In the genomic region with DNA sequence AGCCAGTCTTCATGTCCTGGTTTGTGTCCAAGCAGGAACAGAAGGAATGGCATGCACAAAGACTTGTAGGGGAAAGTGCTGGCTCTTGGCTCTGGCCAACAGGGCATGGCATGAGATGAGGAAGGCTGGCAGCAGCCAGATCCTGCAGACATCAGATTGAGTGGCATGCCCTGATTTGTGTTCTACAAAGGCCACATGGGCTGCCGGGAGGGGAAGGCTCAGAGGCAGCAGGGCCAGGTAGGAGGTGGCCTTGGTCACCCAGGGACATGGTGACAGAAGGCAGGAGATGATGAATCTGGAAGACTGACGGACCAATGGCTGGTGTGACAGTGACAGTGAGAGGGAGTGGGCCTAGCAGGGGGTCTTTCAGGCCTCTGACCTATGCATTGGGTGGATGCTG, we compare ENCODE assay signal across 15 cellular contexts. TPM values are rescaled to one million over a fixed set of nuclear protein-coding genes. Genes with fewer than 3 reads are reported as not detected.
"Had no signal": no experiment of that assay in that cellular context is flagged by ENCODE, and none has a peak within 500 bp of the region (broad histone marks: within the 10 kb centered on the region; RNA-seq: fewer than 3 reads in every experiment).

No MANE protein-coding gene starts in this region.

- H3K27me3 Mint-ChIP-seq: activated naive CD8-positive, alpha-beta T cell had no signal

- H3K27me3 ChIP-seq: brain microvascular endothelial cell had no signal

- FAIRE-seq: colon had no signal

- H3K9me3 Mint-ChIP-seq: natural killer cell had no signal

- H3K4me3 ChIP-seq: lung, spleen had no signal

- DNase-seq: activated CD4-positive, alpha-beta T cell treated with anti-CD3 and anti-CD28 coated beads for 1 hour; amygdala; brain microvascular endothelial cell; foreskin melanocyte; left cardiac atrium; natural killer cell; occipital lobe; spleen; stimulated activated CD4-positive, alpha-beta T cell treated with anti-CD3 and anti-CD28 coated beads, Interleukin-2, amount 100 ng/mL, for 24 hours; stimulated activated naive CD8-positive, alpha-beta T cell treated with anti-CD3 and anti-CD28 coated beads, Interleukin-15, Interleukin-2, amounts not matched to agents 100 U/mL and 50 U/mL, for 24 hours had no signal

- H3K36me3 Mint-ChIP-seq: activated naive CD8-positive, alpha-beta T cell; natural killer cell had no signal

- H3K9me3 ChIP-seq: spleen had no signal

- ATAC-seq: left cardiac atrium; natural killer cell; sciatic nerve; stimulated activated naive CD8-positive, alpha-beta T cell treated with anti-CD3 and anti-CD28 coated beads, Interleukin-15, Interleukin-2, amounts not matched to agents 100 U/mL and 50 U/mL, for 24 hours had no signal

- H3K36me3 ChIP-seq: brain microvascular endothelial cell, spleen had no signal

- H3K27ac ChIP-seq: brain microvascular endothelial cell, spleen had no signal

- H3K4me3 Mint-ChIP-seq: activated naive CD8-positive, alpha-beta T cell; natural killer cell had no signal

RNA-seq across cellular contexts. Expression of gene SMPD3, which starts 33.7 kb away (rescaled TPM):
- total RNA-seq: pulmonary artery endothelial cell had no signal
